ENCODE assay signal across 1 cellular context in genomic region chr1:39416609-39417008, GRCh38.
TF ChIP-seq lines count a peak whose summit lies in the region.

No MANE protein-coding gene starts in this region.

TF ChIP-seq in GM23338, 12 proteins besides CTCF, POLR2A, EP300 and RAD21 (continued from another document):
- TF ChIP-seq ZNF462 (CRISPR knock-in tag; IDR thresholded peaks at IDR 0.05) (no peak), EZH2 (IDR thresholded peaks at IDR 0.05; ENCODE audit: low read depth, unreplicated experiment) (no peak), ETS1 (IDR thresholded peaks at IDR 0.05) (no peak), ZNF114 (CRISPR knock-in tag; IDR thresholded peaks at IDR 0.05) (no peak), EZH2phosphoT487 (IDR thresholded peaks at IDR 0.05; ENCODE audit: unreplicated experiment) (no peak), STAT1 (IDR thresholded peaks at IDR 0.05; ENCODE audit: unreplicated experiment) (no peak)
